10 cellular contexts compared by ENCODE assay signal in the genomic region with DNA sequence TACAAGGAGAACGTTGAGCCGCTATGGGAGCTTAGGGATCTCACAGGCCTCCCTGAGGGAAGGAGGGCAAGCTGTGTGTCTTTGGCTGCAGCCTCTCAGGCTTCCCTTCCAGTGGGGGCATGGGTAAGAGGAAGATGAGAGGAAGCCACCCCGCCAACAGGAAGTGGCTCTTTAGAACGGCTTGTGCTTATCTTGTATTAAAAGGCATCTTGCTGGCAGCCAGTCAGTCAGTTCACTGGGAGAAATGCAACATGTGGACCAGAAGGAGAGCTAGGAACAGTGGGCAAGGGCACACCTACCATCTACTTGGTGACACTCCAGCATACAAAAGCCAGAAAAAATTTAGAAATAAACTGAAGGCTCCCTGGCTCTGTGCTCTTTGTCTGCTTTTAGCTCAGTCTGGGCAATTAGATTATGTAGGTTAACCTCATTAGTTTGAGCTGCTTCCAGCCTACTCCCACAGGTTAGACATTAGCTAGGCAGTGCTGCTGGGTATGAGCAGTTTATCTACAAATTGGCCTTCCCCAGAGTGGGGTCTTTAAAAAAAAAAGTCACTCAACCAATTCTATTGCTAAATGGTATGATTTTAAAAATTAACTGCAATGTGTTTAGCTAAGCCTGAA.
DNase-seq lines count a peak whose midpoint lies in the region; ATAC-seq and TF ChIP-seq lines count a peak whose summit lies in the region.
"Had no signal": no experiment of that assay in that cellular context is flagged by ENCODE, and none has a peak within 500 bp of the region (broad histone marks: within the 10 kb centered on the region; RNA-seq: fewer than 3 reads in every experiment).

No MANE protein-coding gene starts in this region.

- H3K36me3 ChIP-seq in OCI-LY7 (ENCODE audit: insufficient read depth, low read length) (no peaks in the 10 kb centered on the region), brain microvascular endothelial cell (replicated peaks) (no peaks in the 10 kb centered on the region)

- BruUV-seq in OCI-LY7 (replicated peaks; lab: Mats Ljungman, UMichigan): no TSS peak

- no peaks in the 10 kb centered on the region for H3K79me2 ChIP-seq in OCI-LY7 (ENCODE audit: insufficient read depth, low read depth, low read length)

- no peaks in the 10 kb centered on the region for H3K27me3 ChIP-seq in brain microvascular endothelial cell (replicated peaks)

- no peaks in the 10 kb centered on the region for H4K20me1 ChIP-seq in OCI-LY7 (ENCODE audit: insufficient read depth, low read length)

- no peak for TF ChIP-seq CTCF in OCI-LY7 (conservative IDR thresholded peaks at IDR 0.05; ENCODE audit: low read length)
- TF ChIP-seq CTCF in brain microvascular endothelial cell (IDR thresholded peaks at IDR 0.05; ENCODE audit: low read depth, low read length, missing control alignments): no peak

- no peaks in the 10 kb centered on the region for H3K9me3 ChIP-seq in OCI-LY7 (ENCODE audit: low read length)
- H3K9me3 ChIP-seq: psoas muscle had no signal

- H3K4me2 ChIP-seq in OCI-LY7 (ENCODE audit: low read length): no peak overlapping the region

- peak overlapping the region; percentile 58 for H2AFZ ChIP-seq in OCI-LY7 (ENCODE audit: low read length)

- H3K4me3 ChIP-seq in OCI-LY7 (ENCODE audit: low read depth, low read length, poor library complexity, severe bottlenecking): no peak overlapping the region
- H3K4me3 ChIP-seq in brain microvascular endothelial cell (ENCODE audit: low read depth, low read length): no peak overlapping the region
- H3K4me3 ChIP-seq: psoas muscle had no signal

- H3K9me2 ChIP-seq in OCI-LY7 (ENCODE audit: insufficient read depth, low read length): no peaks in the 10 kb centered on the region

- H3K4me1 ChIP-seq in OCI-LY7 (ENCODE audit: insufficient read depth, low read length, poor library complexity, severe bottlenecking): no peaks in the 10 kb centered on the region
- H3K4me1 ChIP-seq: psoas muscle had no signal

- CTCF ChIA-PET in OCI-LY7 (lab: Charles Lee; ENCODE audit: unreplicated experiment): no interaction called here

- no peak for ATAC-seq in HG03457 (IDR thresholded peaks at IDR 0.05; ENCODE audit: unreplicated experiment)
- ATAC-seq: psoas muscle had no signal

- in situ Hi-C loops in brain microvascular endothelial cell (cut with HindIII; ENCODE audit: low pct_ligation_motif_present, low sequenced_read_pairs): no loop called here

- DNase-seq in stimulated activated CD8-positive, alpha-beta memory T cell treated with anti-CD3 and anti-CD28 coated beads, Interleukin-7, amount 100 ng/mL, for 1 hour (ENCODE audit: low read depth in 2 of 2): peak; percentile 1 to 2
- no peak for DNase-seq in stimulated activated CD8-positive, alpha-beta memory T cell treated with anti-CD3 and anti-CD28 coated beads, Interleukin-4, amount 100 ng/mL, for 48 hours
- DNase-seq in OCI-LY7 (ENCODE audit: low spot score) (no peak), brain microvascular endothelial cell (peak; percentile 6), occipital lobe (lab: John Stamatoyannopoulos, UW) (no peak), cerebellar cortex (ENCODE audit: low spot score) (no peak), GM03348 (ENCODE audit: low spot score) (no peak)
- DNase-seq: psoas muscle had no signal

- POLR2A ChIA-PET in OCI-LY7 (lab: Charles Lee): no interaction called here

- H3K27ac ChIP-seq in OCI-LY7 (ENCODE audit: low read depth, low read length, poor library complexity, severe bottlenecking): no peak overlapping the region
- H3K27ac ChIP-seq in brain microvascular endothelial cell: no peak overlapping the region
- H3K27ac ChIP-seq: psoas muscle, RWPE1 had no signal

- intact Hi-C loops in OCI-LY7 (cut with micrococcal nuclease; ENCODE audit: unreplicated experiment): no loop called here

Comparison
In these comparisons a context has a peak if more than half of its experiments do, and no peak if none do; other contexts are left out.
1. DNase-seq: peak in stimulated activated CD8-positive, alpha-beta memory T cell treated with anti-CD3 and anti-CD28 coated beads, Interleukin-7, amount 100 ng/mL, for 1 hour (2 of 2) and brain microvascular endothelial cell (single experiment); none in stimulated activated CD8-positive, alpha-beta memory T cell treated with anti-CD3 and anti-CD28 coated beads, Interleukin-4, amount 100 ng/mL, for 48 hours (single experiment), OCI-LY7 (single experiment), occipital lobe (single experiment), cerebellar cortex (single experiment) and GM03348 (single experiment).